1 cellular context compared by ENCODE assay signal in genomic region chr6:34391023-34391485, GRCh38.
TF ChIP-seq lines count a peak whose summit lies in the region.

No MANE protein-coding gene starts in this region.

TF ChIP-seq in K562, 482 proteins besides CTCF, POLR2A, EP300 and RAD21 (continued from another document):
- TF ChIP-seq PHB2 (IDR thresholded peaks at IDR 0.05; ENCODE audit: low read depth): no peak
- TF ChIP-seq HINFP (tag; conservative IDR thresholded peaks at IDR 0.05; ENCODE audit: low read depth): no peak
- TF ChIP-seq ZNF232 (CRISPR knock-in tag; IDR thresholded peaks at IDR 0.05): no peak
- no peak for TF ChIP-seq ZNF655 (CRISPR knock-in tag; IDR thresholded peaks at IDR 0.05)
- no peak for TF ChIP-seq RFX5 (IDR thresholded peaks at IDR 0.05; ENCODE audit: low read depth, low read length)
- no peak for TF ChIP-seq CREBBP (IDR thresholded peaks at IDR 0.05; ENCODE audit: low read depth, low read length)
- no peak for TF ChIP-seq ELF1 (tag; IDR thresholded peaks at IDR 0.05)
- TF ChIP-seq OTX1 (CRISPR knock-in tag; IDR thresholded peaks at IDR 0.05): no peak
- TF ChIP-seq HCFC1 (IDR thresholded peaks at IDR 0.05; ENCODE audit: low read depth, low read length): no peak
- no peak for TF ChIP-seq ZNF133 (CRISPR knock-in tag; IDR thresholded peaks at IDR 0.05)
- TF ChIP-seq PKNOX1 (IDR thresholded peaks at IDR 0.05): peak; percentile 14; the same call in 1 of the 2 replicates
- TF ChIP-seq FOS (IDR thresholded peaks at IDR 0.05; ENCODE audit: extremely low read depth, insufficient read length): no peak
- TF ChIP-seq DPF2 (IDR thresholded peaks at IDR 0.05): no peak
- TF ChIP-seq KDM5B (IDR thresholded peaks at IDR 0.05; ENCODE audit: insufficient replicate concordance, low read depth, low read length): no peak
- no peak for TF ChIP-seq ZNF507 (tag; conservative IDR thresholded peaks at IDR 0.05)
- TF ChIP-seq HDAC1 (IDR thresholded peaks at IDR 0.05): peak in 1 of 2 experiments; percentile 68; a peak in 2 of 4 replicates
- no peak for TF ChIP-seq THAP7 (CRISPR knock-in tag; IDR thresholded peaks at IDR 0.05)
- TF ChIP-seq ETV6 (IDR thresholded peaks at IDR 0.05; ENCODE audit: borderline replicate concordance in 1 of 2, low read depth in 2 of 2, low read length in 1 of 2): no peak
- TF ChIP-seq ETV6 (CRISPR knock-in tag; IDR thresholded peaks at IDR 0.05; ENCODE audit: borderline replicate concordance): no peak
- TF ChIP-seq GATAD2A (IDR thresholded peaks at IDR 0.05): no peak
- TF ChIP-seq BCOR (IDR thresholded peaks at IDR 0.05): no peak
